16 cellular contexts compared by ENCODE assay signal in the genomic region with DNA sequence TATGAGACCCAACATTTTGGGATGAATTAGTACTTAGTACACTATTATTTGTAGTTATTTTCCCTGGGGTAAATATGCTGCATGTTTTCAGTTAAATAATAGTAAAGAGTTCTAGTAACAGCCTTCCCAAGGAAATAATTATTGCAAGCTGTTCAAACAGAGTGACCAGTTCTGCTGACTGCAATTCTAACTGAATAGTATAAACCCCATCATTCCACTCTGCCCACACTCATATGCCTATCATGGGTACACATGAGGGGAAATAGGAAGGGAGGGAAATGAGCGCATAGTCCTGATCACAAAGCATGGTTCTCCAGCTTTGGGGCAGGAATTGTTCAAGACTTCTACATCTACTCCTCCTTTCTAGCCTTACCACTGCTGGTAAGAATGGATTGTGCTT.
"Had no signal": no experiment of that assay in that cellular context is flagged by ENCODE, and none has a peak within 500 bp of the region (broad histone marks: within the 10 kb centered on the region; RNA-seq: fewer than 3 reads in every experiment).

No MANE protein-coding gene starts in this region.

- H3K4me1 ChIP-seq: lower lobe of right lung, neural progenitor cell, uterus had no signal

- H3K27me3 Mint-ChIP-seq: activated CD4-positive, alpha-beta T cell treated with anti-CD3 and anti-CD28 coated beads, Interleukin-2, amount 10 ng/mL, durations not matched to agents 7 days and 5 days; T-cell had no signal

- H3K27me3 ChIP-seq: body of pancreas, esophagus squamous epithelium, gastroesophageal sphincter, heart right ventricle, neural progenitor cell, pancreas, tibial nerve, uterus had no signal

- DNase-seq: activated CD4-positive, alpha-beta T cell treated with anti-CD3 and anti-CD28 coated beads, Interleukin-2, amount 10 ng/mL, durations not matched to agents 7 days and 5 days; activated CD8-positive, alpha-beta memory T cell treated with anti-CD3 and anti-CD28 coated beads for 24 hours; caudate nucleus; esophagus squamous epithelium; heart right ventricle; lower lobe of right lung; stimulated activated CD4-positive, alpha-beta T cell treated with anti-CD3 and anti-CD28 coated beads, Interleukin-1b, Interleukin-23, amount 100 ng/mL, for 48 hours; T-cell; T-helper 9 cell; uterus had no signal

- H3K36me3 ChIP-seq: neural progenitor cell, uterus had no signal

- H3K27ac Mint-ChIP-seq: activated T-helper 1 cell treated with anti-CD3 and anti-CD28 coated beads, Interleukin-12 subunit alpha, Interleukin-12 subunit beta, Interleukin-2, Interleukin-4 antibody, amounts not matched to agents 30 ng/mL and 10 ng/mL and 1 ng/mL, durations not matched to agents 14 hours and 24 hours and 36 hours; neural progenitor cell had no signal

- H3K4me3 ChIP-seq: body of pancreas, esophagus squamous epithelium, gastroesophageal sphincter, heart right ventricle, lower lobe of right lung, neural progenitor cell, pancreas, tibial nerve, uterus had no signal

- H3K9me3 ChIP-seq: body of pancreas, esophagus squamous epithelium, gastroesophageal sphincter, heart right ventricle, lower lobe of right lung, pancreas, tibial nerve, uterus had no signal

- H3K9me3 Mint-ChIP-seq: activated CD4-positive, alpha-beta T cell treated with anti-CD3 and anti-CD28 coated beads, Interleukin-2, amount 10 ng/mL, durations not matched to agents 7 days and 5 days; activated T-helper 1 cell treated with anti-CD3 and anti-CD28 coated beads, Interleukin-12 subunit alpha, Interleukin-12 subunit beta, Interleukin-2, Interleukin-4 antibody, amounts not matched to agents 30 ng/mL and 10 ng/mL and 1 ng/mL, durations not matched to agents 14 hours and 24 hours and 36 hours; neural progenitor cell; T-cell had no signal

- H3K4me1 Mint-ChIP-seq: activated CD4-positive, alpha-beta T cell treated with anti-CD3 and anti-CD28 coated beads, Interleukin-2, amount 10 ng/mL, durations not matched to agents 7 days and 5 days had no signal

- H3K4me3 Mint-ChIP-seq: activated CD4-positive, alpha-beta T cell treated with anti-CD3 and anti-CD28 coated beads, Interleukin-2, amount 10 ng/mL, durations not matched to agents 7 days and 5 days; activated T-helper 1 cell treated with anti-CD3 and anti-CD28 coated beads, Interleukin-12 subunit alpha, Interleukin-12 subunit beta, Interleukin-2, Interleukin-4 antibody, amounts not matched to agents 30 ng/mL and 10 ng/mL and 1 ng/mL, durations not matched to agents 14 hours and 24 hours and 36 hours; neural progenitor cell; T-cell had no signal

- H3K27ac ChIP-seq: esophagus squamous epithelium, gastroesophageal sphincter, heart right ventricle, lower lobe of right lung, neural progenitor cell, uterus had no signal

- ATAC-seq: gastroesophageal sphincter, heart right ventricle, lower lobe of right lung, T-cell had no signal
